21 cellular contexts compared by ENCODE assay signal in the genomic region with DNA sequence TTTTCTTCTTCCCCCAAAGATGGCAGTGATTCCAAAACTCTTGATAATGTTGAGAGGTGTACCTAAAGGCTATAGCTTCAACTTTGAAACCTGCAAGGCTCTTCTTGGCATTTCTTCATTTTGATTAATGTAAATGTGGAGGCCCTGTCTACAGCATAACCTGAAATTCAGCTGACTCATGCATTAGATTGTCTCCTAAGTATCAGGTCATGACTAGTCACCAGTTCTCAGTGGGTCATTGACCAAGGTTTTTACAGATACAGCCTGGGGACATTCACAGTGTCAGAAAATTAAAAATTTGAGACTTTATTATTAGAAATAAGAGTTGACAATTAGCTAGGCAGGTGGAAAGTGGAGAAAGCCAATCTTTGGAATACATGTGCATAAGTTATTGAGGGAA. TPM values are rescaled to one million over a fixed set of nuclear protein-coding genes. Genes with fewer than 3 reads are reported as not detected.
A peak's percentile ranks its signal among the peaks of the same experiment; 100 is the strongest.
DNase-seq lines count a peak whose midpoint lies in the region; ATAC-seq, FAIRE-seq and TF ChIP-seq lines count a peak whose summit lies in the region.
"Had no signal": no experiment of that assay in that cellular context is flagged by ENCODE, and none has a peak within 500 bp of the region (broad histone marks: within the 10 kb centered on the region; RNA-seq: fewer than 3 reads in every experiment).

No MANE protein-coding gene starts in this region.

- H3K36me3 ChIP-seq in mammary epithelial cell (ENCODE audit: insufficient read depth, low read length) (no peaks in the 10 kb centered on the region), breast epithelium (no peaks in the 10 kb centered on the region), K562 (ENCODE audit: control insufficient read depth, insufficient read depth, low read length) (peaks cover 9% of the 10 kb centered on the region; the same call in 2 of the 3 replicates)
- no peaks in the 10 kb centered on the region for H3K36me3 ChIP-seq in naive thymus-derived CD4-positive, alpha-beta T cell (ENCODE audit: control insufficient read depth in 2 of 3, insufficient read depth in 3 of 3, low read length in 3 of 3)
- H3K36me3 ChIP-seq: HAP-1 had no signal

- POLR2A ChIA-PET in K562 (lab: Yijun Ruan, JAX) = no interaction called here
- POLR2A ChIA-PET in naive thymus-derived CD4-positive, alpha-beta T cell (lab: Charles Lee) = no interaction called here

- CTCF ChIA-PET in mammary epithelial cell (lab: Charles Lee; ENCODE audit: low non-redundant PET) (no interaction called here), K562 (lab: Yijun Ruan, JAX; ENCODE audit: low intra/inter-chr PET ratio) (no interaction called here)
- CTCF ChIA-PET in naive thymus-derived CD4-positive, alpha-beta T cell (lab: Charles Lee) = no interaction called here

- no peaks in the 10 kb centered on the region for H3K4me1 Mint-ChIP-seq in type B pancreatic cell (ENCODE audit: unreplicated experiment)
- H3K4me1 Mint-ChIP-seq in naive thymus-derived CD4-positive, alpha-beta T cell = no peaks in the 10 kb centered on the region

- TF ChIP-seq CTCF in mammary epithelial cell (conservative IDR thresholded peaks at IDR 0.05 in 1 of 2, IDR thresholded peaks at IDR 0.05 in 1 of 2; ENCODE audit: extremely low read depth in 1 of 2, insufficient read depth in 1 of 2, low read depth in 1 of 2, low read length in 2 of 2) = no peak
- TF ChIP-seq CTCF in breast epithelium (IDR thresholded peaks at IDR 0.05) = no peak
- TF ChIP-seq CTCF in K562 (IDR thresholded peaks at IDR 0.05 in 2 of 3, conservative IDR thresholded peaks at IDR 0.05 in 1 of 3; ENCODE audit: insufficient read depth in 2 of 3, low read depth in 1 of 3, low read length in 3 of 3) = no peak
- TF ChIP-seq CTCF in type B pancreatic cell (conservative IDR thresholded peaks at IDR 0.05) = no peak

- H3K27me3 ChIP-seq in mammary epithelial cell (ENCODE audit: insufficient read depth, low read length) (no peaks in the 10 kb centered on the region), breast epithelium (no peaks in the 10 kb centered on the region), K562 (ENCODE audit: control insufficient read depth in 2 of 2, insufficient read depth in 2 of 2, low read length in 2 of 2) (no peaks in the 10 kb centered on the region)
- H3K27me3 ChIP-seq in naive thymus-derived CD4-positive, alpha-beta T cell (ENCODE audit: control insufficient read depth in 2 of 2, insufficient read depth in 2 of 2, low read length in 2 of 2) = no peaks in the 10 kb centered on the region

- H3K4me3 ChIP-seq in mammary epithelial cell (replicated peaks in 1 of 3; ENCODE audit: insufficient read depth in 1 of 3, low read depth in 2 of 3, low read length in 3 of 3) = no peak overlapping the region
- no peak overlapping the region for H3K4me3 ChIP-seq in breast epithelium
- no peak overlapping the region for H3K4me3 ChIP-seq in K562
- H3K4me3 ChIP-seq in naive thymus-derived CD4-positive, alpha-beta T cell (ENCODE audit: low read length) = no peak overlapping the region
- H3K4me3 ChIP-seq: A549, HAP-1 had no signal

- in situ Hi-C loops in mammary epithelial cell (cut with MboI; ENCODE audit: low sequenced_read_pairs in 2 of 2) (no loop called here), K562 (cut with MboI) (no loop called here)

- peak; percentile 75 for FAIRE-seq in K562 (lab: Jason Lieb, UNC)
- FAIRE-seq: A549, D721Med had no signal

- no peak overlapping the region for H3K4me3 Mint-ChIP-seq in type B pancreatic cell
- no peak overlapping the region for H3K4me3 Mint-ChIP-seq in naive thymus-derived CD4-positive, alpha-beta T cell
- H3K4me3 Mint-ChIP-seq: CD4-positive, alpha-beta T cell had no signal

- H3K27ac ChIP-seq in mammary epithelial cell (ENCODE audit: insufficient read depth, low read depth, low read length) = no peak overlapping the region
- no peak overlapping the region for H3K27ac ChIP-seq in breast epithelium
- peak overlapping the region; percentile 73 for H3K27ac ChIP-seq in K562 (ENCODE audit: extremely low read depth, low read depth, low read length)
- no peak overlapping the region for H3K27ac ChIP-seq in naive thymus-derived CD4-positive, alpha-beta T cell (ENCODE audit: low read depth, low read length)
- H3K27ac ChIP-seq: 22Rv1, A549, C4-2B had no signal

- intact Hi-C loops in mammary epithelial cell (cut with micrococcal nuclease) (no loop called here), breast epithelium (cut with DNase I; ENCODE audit: low total_unique reads) (no loop called here), K562 (cut with micrococcal nuclease) (no loop called here)
- intact Hi-C loops in naive thymus-derived CD4-positive, alpha-beta T cell (cut with micrococcal nuclease) = no loop called here

- dilution Hi-C loops in mammary epithelial cell (cut with HindIII; ENCODE audit: low sequenced_read_pairs) = no loop called here

- H3K4me2 ChIP-seq in mammary epithelial cell (ENCODE audit: insufficient read depth, low read depth, low read length) = no peak overlapping the region
- H3K4me2 ChIP-seq in K562 (ENCODE audit: insufficient read depth, low read length) = peak overlapping the region; percentile 29; the same call in 1 of the 2 replicates
- H3K4me2 ChIP-seq: A549 had no signal

- H3K27me3 Mint-ChIP-seq in type B pancreatic cell = no peaks in the 10 kb centered on the region
- H3K27me3 Mint-ChIP-seq in naive thymus-derived CD4-positive, alpha-beta T cell = peaks cover 0 to 26% (median 8%) of the 10 kb centered on the region in 5 donors

- H3K9ac ChIP-seq in mammary epithelial cell (ENCODE audit: insufficient read depth, low read length) (no peak overlapping the region), K562 (ENCODE audit: insufficient read depth in 1 of 2, low read depth in 2 of 2, low read length in 2 of 2) (peak overlapping the region in 1 of 2 experiments; percentile 22; a peak in 1 of 4 replicates)

- H2AFZ ChIP-seq in mammary epithelial cell (ENCODE audit: low read depth, low read length) (no peak overlapping the region), K562 (ENCODE audit: low read depth, low read length) (peak overlapping the region; percentile 3; the same call in 1 of the 2 replicates)

- no peaks in the 10 kb centered on the region for H3K9me1 ChIP-seq in K562 (ENCODE audit: control insufficient read depth, insufficient read depth, low read length)

- no peak for TF ChIP-seq POLR2A in breast epithelium (IDR thresholded peaks at IDR 0.05)
- no peak for TF ChIP-seq POLR2A in K562 (conservative IDR thresholded peaks at IDR 0.05)
- no peak for TF ChIP-seq POLR2A in erythroblast (IDR thresholded peaks at IDR 0.05; ENCODE audit: low read length)

- H3K9me3 Mint-ChIP-seq in type B pancreatic cell = peaks cover 6% of the 10 kb centered on the region
- peaks cover 0 to 10% (median 3%) of the 10 kb centered on the region in 11 donors for H3K9me3 Mint-ChIP-seq in naive thymus-derived CD4-positive, alpha-beta T cell
- H3K9me3 Mint-ChIP-seq: CD4-positive, alpha-beta T cell had no signal

- no peaks in the 10 kb centered on the region for H3K79me2 ChIP-seq in mammary epithelial cell (ENCODE audit: insufficient read depth, low read length)
- peaks cover 18% of the 10 kb centered on the region; the same call in 2 of the 3 replicates for H3K79me2 ChIP-seq in K562 (ENCODE audit: control insufficient read depth, insufficient read depth, low read length)

- H4K20me1 ChIP-seq in mammary epithelial cell (ENCODE audit: insufficient read depth, low read length) (no peaks in the 10 kb centered on the region), K562 (replicated peaks; ENCODE audit: control insufficient read depth, insufficient read depth, low read length) (no peaks in the 10 kb centered on the region)

- H3K27ac Mint-ChIP-seq in type B pancreatic cell = peak overlapping the region; percentile 20
- H3K27ac Mint-ChIP-seq in naive thymus-derived CD4-positive, alpha-beta T cell = no peak overlapping the region
- H3K27ac Mint-ChIP-seq: CD4-positive, alpha-beta T cell had no signal

- peak; percentile 15; the same call in 1 of the 2 replicates for TF ChIP-seq EP300 in K562 (IDR thresholded peaks at IDR 0.05; ENCODE audit: low read length)

- peak; percentile 77 for ATAC-seq in K562
- no peak for ATAC-seq in naive thymus-derived CD4-positive, alpha-beta T cell
- ATAC-seq: A549 had no signal

- no TSS peak for BruUV-seq in mammary epithelial cell (replicated peaks; lab: Mats Ljungman, UMichigan)
- BruUV-seq in K562 (replicated peaks; lab: Mats Ljungman, UMichigan) = no TSS peak

- H3K9me3 ChIP-seq in mammary epithelial cell (replicated peaks; ENCODE audit: insufficient read depth, low read length) = no peaks in the 10 kb centered on the region
- no peaks in the 10 kb centered on the region for H3K9me3 ChIP-seq in breast epithelium
- no peaks in the 10 kb centered on the region for H3K9me3 ChIP-seq in K562 (replicated peaks; ENCODE audit: control insufficient read depth, insufficient read depth, low read depth, low read length)
- H3K9me3 ChIP-seq in naive thymus-derived CD4-positive, alpha-beta T cell (ENCODE audit: control insufficient read depth in 2 of 3, low read length in 3 of 3) = no peaks in the 10 kb centered on the region
- H3K9me3 ChIP-seq: A549, Caco-2, HAP-1 had no signal

- H3K4me1 ChIP-seq in mammary epithelial cell (ENCODE audit: insufficient read depth, low read length) (peaks cover 7% of the 10 kb centered on the region), breast epithelium (no peaks in the 10 kb centered on the region), K562 (replicated peaks in 1 of 2; ENCODE audit: control insufficient read depth in 2 of 2, insufficient read depth in 2 of 2, low read length in 2 of 2) (peaks cover 0 to 67% of the 10 kb centered on the region in 2 experiments; a peak in 4 of 5 replicates)
- H3K4me1 ChIP-seq in naive thymus-derived CD4-positive, alpha-beta T cell (ENCODE audit: control insufficient read depth in 2 of 2, insufficient read depth in 2 of 2, low read length in 2 of 2) = no peaks in the 10 kb centered on the region
- H3K4me1 ChIP-seq: A549, Caco-2, HAP-1 had no signal

- H3K36me3 Mint-ChIP-seq in type B pancreatic cell = no peaks in the 10 kb centered on the region
- no peaks in the 10 kb centered on the region for H3K36me3 Mint-ChIP-seq in naive thymus-derived CD4-positive, alpha-beta T cell

- TF ChIP-seq RAD21 in K562 (CRISPR knock-in tag; conservative IDR thresholded peaks at IDR 0.05 in 1 of 2, IDR thresholded peaks at IDR 0.05 in 1 of 2) = no peak

- peak; percentile 15 for DNase-seq in mammary epithelial cell
- DNase-seq in breast epithelium (ENCODE audit: low spot score in 2 of 2) = no peak
- DNase-seq in K562 (ENCODE audit: extremely low read depth in 1 of 4, low spot score in 3 of 4) = peak; percentile 25 to 78 (median 44)
- DNase-seq in erythroblast (lab: John Stamatoyannopoulos, UW) = peak; percentile 4 to 7
- DNase-seq in type B pancreatic cell (ENCODE audit: extremely low spot score, unreplicated experiment) = no peak
- DNase-seq in naive thymus-derived CD4-positive, alpha-beta T cell = no peak
- no peak for DNase-seq in NCI-H1930 (lab: John Stamatoyannopoulos, UW)
- no peak for DNase-seq in DMS79 (lab: John Stamatoyannopoulos, UW)
- DNase-seq: AML-193; Caco-2; CD4-positive, alpha-beta T cell; GF-D8; IMR-90 had no signal

RNA-seq across cellular contexts. Expression of gene COL6A5, which starts 44.6 kb away (rescaled TPM):
- total RNA-seq in mammary epithelial cell = not detected
- not detected for polyA plus RNA-seq in mammary epithelial cell
- not detected for polyA minus RNA-seq in mammary epithelial cell
- total RNA-seq in breast epithelium = not detected
- 14.8 and 40.0 TPM in 2 replicates for total RNA-seq in K562 (2011; cell fraction: chromatin; rRNA removed; ENCODE audit: low replicate concordance)
- 7.8 and 10.9 TPM in 2 replicates for total RNA-seq in K562 (2011; cell fraction: nucleolus; rRNA removed)
- total RNA-seq in K562 (2011; cell fraction: nucleoplasm; rRNA removed) = 12.6 and 15.3 TPM in 2 replicates
- 4.9 and 5.2 TPM in 2 replicates for total RNA-seq in K562 (2014; rRNA removed)
- 8.9 and 9.0 TPM in 2 replicates for total RNA-seq in K562 (2014; rRNA removed; fragmentation: Illumina TruSeq; extraction: Trizol)
- total RNA-seq in K562 (2015; rRNA removed; fragmentation: Illumina TruSeq; extraction: Trizol) = 9.6 and 9.8 TPM in 2 replicates
- 4.9 and 5.6 TPM in 2 replicates for total RNA-seq in K562 (2021)
- 5.0 and 9.1 TPM in 2 replicates for polyA plus RNA-seq in K562 (2011; rRNA removed)
- polyA plus RNA-seq in K562 (2011; cell fraction: cytosol; rRNA removed) = 1.9 and 2.1 TPM in 2 replicates
- 13.9 and 18.1 TPM in 2 replicates for polyA plus RNA-seq in K562 (2011; cell fraction: nucleus; rRNA removed)
- 3.6 and 3.9 TPM in 2 replicates for polyA plus RNA-seq in K562 (2012)
- polyA plus RNA-seq in K562 (2014; fragmentation: Illumina TruSeq; extraction: Trizol) = 7.0 and 9.7 TPM in 2 replicates
- polyA plus RNA-seq in K562 (2014; fragmentation: Nextera tagmentation; extraction: Ambion mirVana) = 1 to 10 TPM; 1.5 to 2.3 TPM
- 5.4 and 6.0 TPM in 2 replicates for polyA plus RNA-seq in K562 (2014; rRNA removed)
- 10.0 and 14.7 TPM in 2 replicates for polyA minus RNA-seq in K562 (2011; rRNA and poly(A)+ RNA removed)
- polyA minus RNA-seq in K562 (2011; cell fraction: cytosol; rRNA and poly(A)+ RNA removed) = 1.7 and 3.6 TPM in 2 replicates
- 13.2 and 15.4 TPM in 2 replicates for polyA minus RNA-seq in K562 (2011; cell fraction: nucleus; rRNA and poly(A)+ RNA removed)
- 0.10 and 0.14 TPM in 2 replicates for total RNA-seq in type B pancreatic cell (ENCODE audit: low replicate concordance)
- total RNA-seq in naive thymus-derived CD4-positive, alpha-beta T cell = under 1 TPM in 1 of 5 experiments, not detected in 4; 0.05 TPM
- not detected for polyA plus RNA-seq in naive thymus-derived CD4-positive, alpha-beta T cell
- total RNA-seq: Caco-2; CD4-positive, alpha-beta T cell; H4; HT-29; IMR-90 had no signal
- polyA plus RNA-seq: A549, BJ, IMR-90 had no signal

Comparison
In these comparisons a context has a peak if more than half of its experiments do, and no peak if none do; other contexts are left out.
1. DNase-seq: peak in mammary epithelial cell (single experiment), K562 (4 of 4) and erythroblast (2 of 2); none in breast epithelium (0 of 2), type B pancreatic cell (single experiment), naive thymus-derived CD4-positive, alpha-beta T cell (0 of 9), NCI-H1930 (0 of 2) and DMS79 (single experiment).